Comparison of ENCODE assay signal across 26 cellular contexts in genomic region chr3:72452745-72453144, GRCh38.
"Had no signal": no experiment of that assay in that cellular context is flagged by ENCODE, and none has a peak within 500 bp of the region (broad histone marks: within the 10 kb centered on the region; RNA-seq: fewer than 3 reads in every experiment).

No MANE protein-coding gene starts in this region.

- H3K9ac ChIP-seq: SK-N-SH had no signal

- H3K9me3 ChIP-seq: ascending aorta, body of pancreas, Peyer's patch, SJCRH30, SK-N-SH had no signal

- H3K4me1 ChIP-seq: ascending aorta had no signal

- H3K36me3 ChIP-seq: ascending aorta, Peyer's patch, SJCRH30 had no signal

- DNase-seq: activated CD4-positive, alpha-beta T cell treated with anti-CD3 and anti-CD28 coated beads for 36 hours; activated CD4-positive, alpha-beta T cell treated with anti-CD3 and anti-CD28 coated beads, Interleukin-2, amount 50 U/mL, for 1 hour; activated CD8-positive, alpha-beta memory T cell treated with anti-CD3 and anti-CD28 coated beads, Interleukin-2, amount 50 U/mL, for 4 hours; activated CD8-positive, alpha-beta T cell treated with anti-CD3 and anti-CD28 coated beads for 36 hours; activated effector memory CD4-positive, alpha-beta T cell treated with Interleukin-2 at 50 U/mL for 16 hours; activated naive CD4-positive, alpha-beta T cell; activated naive CD8-positive, alpha-beta T cell treated with anti-CD3 and anti-CD28 coated beads, Interleukin-2, amount 50 U/mL, for 24 hours; activated T-cell treated with anti-CD3 and anti-CD28 coated beads, Interleukin-2, amount 50 U/mL, for 72 hours; amniotic stem cell; body of pancreas; Kasumi-1; NCI-H1048; NCI-H146; NCI-H187 treated with DMSO at 0.1 percent for 48 hours; NCI-H2081 treated with DMSO at 0.1 percent for 48 hours; NCI-H446; NCI-H526 treated with DMSO at 0.1 percent for 48 hours; Peyer's patch; Right ventricle myocardium superior; SJCRH30; SK-N-SH; T-helper 1 cell had no signal

- H3K4me3 ChIP-seq: ascending aorta, body of pancreas, Peyer's patch, SJCRH30 had no signal

- H3K4me2 ChIP-seq: SK-N-SH had no signal

- ATAC-seq: activated CD4-positive, alpha-beta T cell treated with anti-CD3 and anti-CD28 coated beads for 36 hours; activated CD8-positive, alpha-beta T cell treated with anti-CD3 and anti-CD28 coated beads for 36 hours; activated naive CD4-positive, alpha-beta T cell treated with anti-CD3 and anti-CD28 coated beads, Interleukin-2, amount 50 U/mL, for 72 hours; activated naive CD8-positive, alpha-beta T cell treated with anti-CD3 and anti-CD28 coated beads, Interleukin-2, amount 50 U/mL, for 24 hours; activated T-cell treated with anti-CD3 and anti-CD28 coated beads, Interleukin-2, amount 50 U/mL, for 72 hours; body of pancreas had no signal

- H3K27ac ChIP-seq: ascending aorta, body of pancreas, Peyer's patch, RWPE1, SJCRH30, VCaP had no signal

- H3K27me3 ChIP-seq: ascending aorta, body of pancreas, Peyer's patch, SJCRH30 had no signal
